ENCODE assay signal across 8 cellular contexts in the genomic region with DNA sequence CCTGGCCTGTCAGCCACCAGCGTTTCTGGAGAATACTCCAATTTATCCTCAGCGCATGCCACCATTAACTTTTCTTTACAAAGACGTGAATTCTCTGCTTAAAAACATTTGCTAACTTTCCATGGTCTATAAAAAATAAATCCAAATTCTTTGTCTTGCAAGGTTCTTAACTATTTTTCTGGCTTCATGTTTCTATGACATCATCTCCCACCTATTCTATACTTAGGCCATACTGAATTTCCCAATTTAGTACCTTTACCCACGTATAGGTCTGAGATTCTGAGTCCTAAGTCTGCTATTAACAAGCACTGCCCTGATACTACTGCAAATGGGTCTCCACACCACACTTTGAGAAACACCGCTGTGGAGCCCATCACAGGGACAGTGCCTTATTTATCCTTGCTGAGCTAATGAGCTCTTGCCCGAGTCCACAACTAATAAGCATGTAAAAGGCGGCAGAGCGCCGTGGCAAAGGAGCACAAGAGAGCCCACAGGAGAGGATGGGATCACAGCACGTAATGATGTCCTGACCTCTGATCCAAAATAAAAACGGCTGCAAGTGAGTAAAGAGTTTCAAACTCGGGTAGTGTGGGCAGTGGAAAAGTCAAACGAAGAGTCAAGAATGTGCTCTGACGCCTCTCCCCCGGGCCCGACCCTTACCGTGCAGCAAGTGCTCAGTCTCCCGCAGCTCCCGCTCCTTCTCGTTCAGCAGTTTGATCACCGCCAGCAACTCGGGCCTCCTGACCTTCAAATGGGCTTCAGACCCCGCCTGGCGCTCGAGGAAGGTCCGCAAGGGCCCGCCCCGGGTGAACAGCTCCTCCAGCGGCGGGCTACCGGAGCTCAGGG. TPM values are rescaled to one million over a fixed set of nuclear protein-coding genes. Genes with fewer than 3 reads are reported as not detected.
A peak's percentile ranks its signal among the peaks of the same experiment; 100 is the strongest.
DNase-seq lines count a peak whose midpoint lies in the region; ATAC-seq, FAIRE-seq and TF ChIP-seq lines count a peak whose summit lies in the region.

No MANE protein-coding gene starts in this region.

- DNase-seq in Right ventricle myocardium inferior (ENCODE audit: missing footprints), result no peak
- DNase-seq in cardiac septum (ENCODE audit: low spot score), result no peak
- DNase-seq in bronchial epithelial cell (ENCODE audit: low read depth), result peak; percentile 29
- peak; percentile 24 for DNase-seq in HepG2 (ENCODE audit: low spot score)
- DNase-seq in thoracic aorta (ENCODE audit: low spot score), result no peak
- DNase-seq in hepatic stellate cell (ENCODE audit: low spot score), result no peak

- TF ChIP-seq CTCF in OCI-LY1 (IDR thresholded peaks at IDR 0.05; ENCODE audit: low read length) (no peak), bronchial epithelial cell (IDR thresholded peaks at IDR 0.05; ENCODE audit: insufficient read depth, low read length, severe bottlenecking) (no peak), HepG2 (CRISPR knock-in tag; IDR thresholded peaks at IDR 0.05) (no peak), thoracic aorta (IDR thresholded peaks at IDR 0.05) (no peak)

- in situ Hi-C loops in HepG2 (cut with HindIII; ENCODE audit: extremely low pct_ligation_motif_present, low pct_unique_long_range_greater_than_20kb), result no loop called here

- no peaks in the 10 kb centered on the region for H3F3A ChIP-seq in OCI-LY1 (ENCODE audit: insufficient read depth, low read length)

- H3K27me3 ChIP-seq in OCI-LY1 (ENCODE audit: insufficient read depth, low read length), result no peaks in the 10 kb centered on the region
- no peaks in the 10 kb centered on the region for H3K27me3 ChIP-seq in bronchial epithelial cell (ENCODE audit: control insufficient read depth, insufficient read depth, low read length)
- no peaks in the 10 kb centered on the region; a peak in 2 of 5 replicates for H3K27me3 ChIP-seq in HepG2 (ENCODE audit: control insufficient read depth in 1 of 2, insufficient read depth in 2 of 2, low read length in 2 of 2)
- no peaks in the 10 kb centered on the region for H3K27me3 ChIP-seq in thoracic aorta (replicated peaks; ENCODE audit: insufficient read depth)

- no peak overlapping the region for H2AFZ ChIP-seq in OCI-LY1 (ENCODE audit: low read length)
- no peak overlapping the region for H2AFZ ChIP-seq in HepG2 (ENCODE audit: low read length)

- TF ChIP-seq EP300 in HepG2 (IDR thresholded peaks at IDR 0.05; ENCODE audit: low read depth in 2 of 2, low read length in 2 of 2), result no peak
- TF ChIP-seq EP300 in HepG2 (CRISPR knock-in tag; IDR thresholded peaks at IDR 0.05; ENCODE audit: borderline replicate concordance), result no peak

- H3K27ac ChIP-seq in OCI-LY1 (ENCODE audit: low read depth, low read length, poor library complexity, severe bottlenecking) (peak overlapping the region; percentile 1), HepG2 (ENCODE audit: extremely low read length, insufficient read depth, low read length) (peak overlapping the region; percentile 88), thoracic aorta (peak overlapping the region; percentile 82)

- H3K4me2 ChIP-seq in OCI-LY1 (ENCODE audit: low read length), result peak overlapping the region; percentile 95
- H3K4me2 ChIP-seq in HepG2 (ENCODE audit: low read depth, low read length), result peak overlapping the region; percentile 91

- POLR2A ChIA-PET in HepG2 (lab: Yijun Ruan, JAX), result interaction anchor here (3.2 kb wide), 1 partner anchor 19 kb away, joined by 28 read pairs; a partner anchor contains a TSS

- FAIRE-seq in bronchial epithelial cell (lab: Jason Lieb, UNC), result no peak
- FAIRE-seq in HepG2 (lab: Jason Lieb, UNC), result no peak

- peak overlapping the region; percentile 87 for H3K9ac ChIP-seq in OCI-LY1 (ENCODE audit: low read length)
- H3K9ac ChIP-seq in HepG2 (ENCODE audit: insufficient read depth, low read depth, low read length), result peak overlapping the region; percentile 93

- no peaks in the 10 kb centered on the region for H3K9me3 ChIP-seq in OCI-LY1 (ENCODE audit: low read length)
- no peaks in the 10 kb centered on the region for H3K9me3 ChIP-seq in HepG2 (ENCODE audit: low read length)
- H3K9me3 ChIP-seq in thoracic aorta, result no peaks in the 10 kb centered on the region

- CTCF ChIA-PET in HepG2 (lab: Yijun Ruan, JAX; ENCODE audit: low intra/inter-chr PET ratio, low total read pairs), result no interaction called here

- H3K4me1 ChIP-seq in OCI-LY1 (ENCODE audit: insufficient read depth, low read length, severe bottlenecking) (peaks cover 32% of the 10 kb centered on the region), HepG2 (ENCODE audit: insufficient read depth, low read length) (peaks cover 33% of the 10 kb centered on the region), thoracic aorta (ENCODE audit: control insufficient read depth in 1 of 2, low read depth in 2 of 2) (peaks cover 31 to 39% of the 10 kb centered on the region in 2 donors)

- peaks cover 35% of the 10 kb centered on the region for H3K79me2 ChIP-seq in OCI-LY1 (ENCODE audit: insufficient read depth, low read length)
- peaks cover 52% of the 10 kb centered on the region for H3K79me2 ChIP-seq in HepG2 (ENCODE audit: insufficient read depth, low read length)

- H3K36me3 ChIP-seq in OCI-LY1 (ENCODE audit: insufficient read depth, low read length) (peaks cover 35% of the 10 kb centered on the region), bronchial epithelial cell (ENCODE audit: control insufficient read depth, insufficient read depth, low read length) (no peaks in the 10 kb centered on the region), HepG2 (replicated peaks in 1 of 2; ENCODE audit: control insufficient read depth in 1 of 2, insufficient read depth in 2 of 2, low read length in 2 of 2) (peaks cover 4 to 8% of the 10 kb centered on the region in 2 experiments; a peak in 4 of 5 replicates), thoracic aorta (peaks cover 7% of the 10 kb centered on the region)

- no peak for TF ChIP-seq RAD21 in HepG2 (CRISPR knock-in tag; IDR thresholded peaks at IDR 0.05)

- no peak; a peak in 1 of 4 replicates for TF ChIP-seq POLR2A in HepG2 (IDR thresholded peaks at IDR 0.05; ENCODE audit: insufficient read depth in 1 of 2, low read depth in 2 of 2, low read length in 2 of 2)

- BruUV-seq in HepG2 (replicated peaks; lab: Mats Ljungman, UMichigan), result TSS peak; percentile 70

- H4K20me1 ChIP-seq in OCI-LY1 (ENCODE audit: insufficient read depth, low read length) (no peaks in the 10 kb centered on the region), HepG2 (ENCODE audit: insufficient read depth, low read length) (peaks cover 20% of the 10 kb centered on the region)

- peak overlapping the region; percentile 89 for H3K4me3 ChIP-seq in OCI-LY1 (ENCODE audit: low read depth, low read length, poor library complexity, severe bottlenecking)
- peak overlapping the region; percentile 66 for H3K4me3 ChIP-seq in bronchial epithelial cell (ENCODE audit: low read depth, low read length)
- peak overlapping the region; percentile 69 to 93 (median 92) for H3K4me3 ChIP-seq in HepG2 (replicated peaks in 1 of 3; ENCODE audit: insufficient read depth in 1 of 3, low read depth in 2 of 3, low read length in 3 of 3)
- peak overlapping the region; percentile 75 for H3K4me3 ChIP-seq in thoracic aorta

- intact Hi-C loops in Right ventricle myocardium inferior (cut with DNase I) (loop anchor here (2.0 kb wide), 1 partner anchor 19 kb away; a partner anchor contains a TSS), cardiac septum (cut with DNase I) (loop anchor here (2.0 kb wide), 1 partner anchor 19 kb away; a partner anchor contains a TSS), HepG2 (cut with micrococcal nuclease; ENCODE audit: unreplicated experiment) (loop anchor here (1.0 kb wide), 1 partner anchor 21 kb away; no protein-coding TSS in a partner anchor)

- ATAC-seq in Right ventricle myocardium inferior (peak; percentile 1), HG02678 (IDR thresholded peaks at IDR 0.05; ENCODE audit: unreplicated experiment) (peak; percentile 21), HepG2 (peak; percentile 58), thoracic aorta (ENCODE audit: insufficient number of reproducible peaks, low FRiP score, low read depth) (peak; percentile 13)

- WGBS in HepG2 (ENCODE audit: low lambda C conversion rate), result 4% methylated on average over 19 of the region's 31 CpGs

- H3K9me2 ChIP-seq in OCI-LY1 (ENCODE audit: low read depth, low read length), result no peaks in the 10 kb centered on the region

RNA-seq across cellular contexts. Expression of a gene that starts 0.5 kb away (rescaled TPM):
- total RNA-seq in Right ventricle myocardium inferior (30.8 TPM), cardiac septum (23.8 TPM), bronchial epithelial cell (9.7 and 11.3 TPM in 2 replicates), HepG2 (2016; rRNA removed; fragmentation: Illumina TruSeq; extraction: Trizol) (28.7 and 32.4 TPM in 2 replicates), thoracic aorta (10 to 100 TPM; 17.9 to 22.6 TPM)
- 25.5 and 28.3 TPM in 2 replicates for total RNA-seq in HepG2 (2016; cell fraction: cytosol; rRNA removed; fragmentation: Illumina TruSeq; extraction: Trizol; ENCODE audit: low read depth)
- total RNA-seq in HepG2 (2016; cell fraction: insoluble cytoplasmic fraction; rRNA removed; fragmentation: Illumina TruSeq; extraction: Trizol), result 29.1 and 32.6 TPM in 2 replicates
- 49.7 and 58.0 TPM in 2 replicates for total RNA-seq in HepG2 (2016; cell fraction: membrane; rRNA removed; fragmentation: Illumina TruSeq; extraction: Trizol)
- 25.8 and 29.5 TPM in 2 replicates for total RNA-seq in HepG2 (2016; cell fraction: nucleus; rRNA removed; fragmentation: Illumina TruSeq; extraction: Trizol)
- polyA plus RNA-seq in HepG2 (2011; rRNA removed), result 15.5 and 17.6 TPM in 2 replicates
- polyA plus RNA-seq in HepG2 (2011; cell fraction: cytosol; rRNA removed), result 6.5 and 9.8 TPM in 2 replicates
- 10.9 and 13.2 TPM in 2 replicates for polyA plus RNA-seq in HepG2 (2011; cell fraction: nucleus; rRNA removed)
- 17.1 and 18.1 TPM in 2 replicates for polyA plus RNA-seq in HepG2 (2012)
- 40.7 and 44.7 TPM in 2 replicates for polyA plus RNA-seq in HepG2 (2016; cell fraction: cytosol; fragmentation: Illumina TruSeq; extraction: Trizol; ENCODE audit: low read depth)
- polyA plus RNA-seq in HepG2 (2016; cell fraction: insoluble cytoplasmic fraction; fragmentation: Illumina TruSeq; extraction: Trizol; ENCODE audit: low read depth), result 34.0 and 37.3 TPM in 2 replicates
- polyA plus RNA-seq in HepG2 (2016; cell fraction: membrane; fragmentation: Illumina TruSeq; extraction: Trizol; ENCODE audit: low read depth), result 52.3 and 64.3 TPM in 2 replicates
- 26.9 and 27.4 TPM in 2 replicates for polyA plus RNA-seq in HepG2 (2016; cell fraction: nucleus; fragmentation: Illumina TruSeq; extraction: Trizol; ENCODE audit: insufficient read depth, low read depth)
- polyA minus RNA-seq in HepG2 (2011; rRNA and poly(A)+ RNA removed; ENCODE audit: low replicate concordance), result 7.1 and 8.9 TPM in 2 replicates
- 9.5 and 9.7 TPM in 2 replicates for polyA minus RNA-seq in HepG2 (2011; cell fraction: cytosol; rRNA and poly(A)+ RNA removed)
- 72.9 and 92.7 TPM in 2 replicates for polyA minus RNA-seq in HepG2 (2011; cell fraction: nucleus; rRNA and poly(A)+ RNA removed)

RNA-seq across cellular contexts. Expression of a gene that starts 19.1 kb away (rescaled TPM):
- total RNA-seq in Right ventricle myocardium inferior (2.4 TPM), cardiac septum (2.1 TPM), bronchial epithelial cell (1.4 and 1.8 TPM in 2 replicates), HepG2 (2016; rRNA removed; fragmentation: Illumina TruSeq; extraction: Trizol) (41.5 and 53.4 TPM in 2 replicates), thoracic aorta (10 to 100 TPM in 1 of 2 donors, 1 to 10 TPM in 1; 6.2 to 10.7 TPM)
- total RNA-seq in HepG2 (2016; cell fraction: cytosol; rRNA removed; fragmentation: Illumina TruSeq; extraction: Trizol; ENCODE audit: low read depth), result 12.2 and 13.1 TPM in 2 replicates
- total RNA-seq in HepG2 (2016; cell fraction: insoluble cytoplasmic fraction; rRNA removed; fragmentation: Illumina TruSeq; extraction: Trizol), result 41.0 and 52.6 TPM in 2 replicates
- total RNA-seq in HepG2 (2016; cell fraction: membrane; rRNA removed; fragmentation: Illumina TruSeq; extraction: Trizol), result 26.8 and 32.5 TPM in 2 replicates
- 33.7 and 33.8 TPM in 2 replicates for total RNA-seq in HepG2 (2016; cell fraction: nucleus; rRNA removed; fragmentation: Illumina TruSeq; extraction: Trizol)
- 9.5 and 15.8 TPM in 2 replicates for polyA plus RNA-seq in HepG2 (2011; rRNA removed)
- polyA plus RNA-seq in HepG2 (2011; cell fraction: cytosol; rRNA removed), result 7.8 and 8.3 TPM in 2 replicates
- polyA plus RNA-seq in HepG2 (2011; cell fraction: nucleus; rRNA removed), result 8.9 and 9.3 TPM in 2 replicates
- polyA plus RNA-seq in HepG2 (2012), result 9.9 and 16.2 TPM in 2 replicates
- 2.0 and 2.6 TPM in 2 replicates for polyA plus RNA-seq in HepG2 (2016; cell fraction: cytosol; fragmentation: Illumina TruSeq; extraction: Trizol; ENCODE audit: low read depth)
- 50.6 and 54.8 TPM in 2 replicates for polyA plus RNA-seq in HepG2 (2016; cell fraction: insoluble cytoplasmic fraction; fragmentation: Illumina TruSeq; extraction: Trizol; ENCODE audit: low read depth)
- polyA plus RNA-seq in HepG2 (2016; cell fraction: membrane; fragmentation: Illumina TruSeq; extraction: Trizol; ENCODE audit: low read depth), result 6.0 and 7.7 TPM in 2 replicates
- 51.9 and 52.2 TPM in 2 replicates for polyA plus RNA-seq in HepG2 (2016; cell fraction: nucleus; fragmentation: Illumina TruSeq; extraction: Trizol; ENCODE audit: insufficient read depth, low read depth)
- polyA minus RNA-seq in HepG2 (2011; rRNA and poly(A)+ RNA removed; ENCODE audit: low replicate concordance), result 2.0 and 4.4 TPM in 2 replicates
- 7.6 and 9.1 TPM in 2 replicates for polyA minus RNA-seq in HepG2 (2011; cell fraction: cytosol; rRNA and poly(A)+ RNA removed)
- polyA minus RNA-seq in HepG2 (2011; cell fraction: nucleus; rRNA and poly(A)+ RNA removed), result 24.9 and 29.1 TPM in 2 replicates

Comparison
In these comparisons a context has a peak if more than half of its experiments do, and no peak if none do; other contexts are left out.
1. ATAC-seq: peak in every context shown above with its lines; median percentile 58 in HepG2; 21 in HG02678; 13 in thoracic aorta; 1 in Right ventricle myocardium inferior.
2. DNase-seq: peak in bronchial epithelial cell (single experiment) and HepG2 (single experiment); none in Right ventricle myocardium inferior (single experiment), cardiac septum (single experiment), thoracic aorta (single experiment) and hepatic stellate cell (single experiment).
3. H3K27ac ChIP-seq: peak in every context shown above with its lines; median percentile 88 in HepG2; 82 in thoracic aorta; 1 in OCI-LY1.
4. Peak in every context shown above with its lines, with median percentiles within 50 percentile points of each other: H3K4me3 ChIP-seq.